Comparison of ENCODE assay signal across 13 cellular contexts in the genomic region with DNA sequence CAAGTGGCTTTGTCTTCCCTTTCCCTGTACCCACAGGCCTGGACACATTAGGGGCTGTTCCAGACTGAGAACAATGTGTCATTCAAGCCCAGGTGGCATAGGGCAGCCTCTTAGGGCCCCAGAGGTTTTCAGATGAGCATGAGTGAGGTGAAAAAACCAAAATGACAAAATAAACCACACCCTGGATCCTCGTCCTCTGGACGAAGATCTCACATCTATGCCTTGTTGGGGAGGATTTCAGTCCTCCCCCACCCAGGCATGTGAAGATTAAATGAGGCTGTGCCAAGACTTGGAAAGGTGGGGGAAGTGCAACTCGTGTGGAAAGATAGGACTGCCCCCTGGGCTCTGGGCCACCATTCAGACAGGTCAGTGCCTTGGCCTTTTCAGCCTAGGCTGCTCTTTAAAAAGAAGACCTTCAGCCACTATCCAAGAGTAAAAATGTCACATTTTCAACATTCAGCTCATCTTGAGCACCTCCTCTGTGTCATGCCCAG. TPM values are rescaled to one million over a fixed set of nuclear protein-coding genes. Genes with fewer than 3 reads are reported as not detected.
DNase-seq lines count a peak whose midpoint lies in the region; ATAC-seq and TF ChIP-seq lines count a peak whose summit lies in the region.
"Had no signal": no experiment of that assay in that cellular context is flagged by ENCODE, and none has a peak within 500 bp of the region (broad histone marks: within the 10 kb centered on the region; RNA-seq: fewer than 3 reads in every experiment).

No MANE protein-coding gene starts in this region.

- no peak overlapping the region for H4K8ac ChIP-seq in neuronal stem cell (ENCODE audit: low read depth, low read length)

- DNase-seq in GM13977 (ENCODE audit: low spot score) (peak; percentile 20), OCI-M1 (lab: John Stamatoyannopoulos, UW) (peak; percentile 42), neuronal stem cell (ENCODE audit: low spot score) (no peak), GM19240 (ENCODE audit: insufficient read length, low spot score) (no peak), gastrocnemius medialis (no peak), NCI-H748 treated with DMSO at 0.1 percent for 48 hours (lab: John Stamatoyannopoulos, UW) (no peak)
- DNase-seq in central memory CD4-positive, alpha-beta T cell: peak; percentile 22
- DNase-seq: activated CD4-positive, CD25-positive, alpha-beta regulatory T cell treated with anti-CD3 and anti-CD28 coated beads, Interleukin-2, amount 50 U/mL, for 72 hours; NCI-H2081 treated with DMSO at 0.1 percent for 48 hours had no signal

- no peak overlapping the region for H2BK15ac ChIP-seq in neuronal stem cell (ENCODE audit: low read length)

- H3K23ac ChIP-seq in neuronal stem cell (ENCODE audit: low read depth, low read length, poor library complexity): peak overlapping the region; percentile 6

- intact Hi-C loops in gastrocnemius medialis (cut with DNase I; ENCODE audit: low total_unique reads): no loop called here

- no peak overlapping the region for H3K4me2 ChIP-seq in neuronal stem cell (ENCODE audit: insufficient read depth, low read length, poor library complexity, severe bottlenecking)

- WGBS in neuronal stem cell (ENCODE audit: extremely low coverage in 2 of 2, insufficient read length in 2 of 2, insufficient replicate concordance in 1 of 2), 2 donors: no CpG with 5 or more reads among the region's 3 CpGs

- H2BK5ac ChIP-seq in neuronal stem cell (ENCODE audit: low read length): no peak overlapping the region

- H3K36me3 ChIP-seq in neuronal stem cell (replicated peaks in 1 of 2; ENCODE audit: control insufficient read depth in 2 of 2, insufficient read depth in 2 of 2, low read length in 2 of 2): peaks cover 15 to 22% of the 10 kb centered on the region in 2 donors
- peaks cover 0 to 12% of the 10 kb centered on the region in 2 donors for H3K36me3 ChIP-seq in gastrocnemius medialis

- H3K9ac ChIP-seq in neuronal stem cell (ENCODE audit: low read depth, low read length, poor library complexity): no peak overlapping the region

- no peaks in the 10 kb centered on the region for H3K9me3 ChIP-seq in neuronal stem cell (replicated peaks in 1 of 2; ENCODE audit: control insufficient read depth in 2 of 2, insufficient read depth in 1 of 2, low read depth in 1 of 2, low read length in 2 of 2)
- H3K9me3 ChIP-seq in gastrocnemius medialis: no peaks in the 10 kb centered on the region
- H3K9me3 ChIP-seq: ascending aorta had no signal

- H2BK12ac ChIP-seq in neuronal stem cell (ENCODE audit: low read length): no peak overlapping the region

- no peak overlapping the region for H2AFZ ChIP-seq in neuronal stem cell (ENCODE audit: low read length)

- H3K27me3 ChIP-seq in neuronal stem cell (ENCODE audit: control insufficient read depth in 3 of 3, insufficient read depth in 3 of 3, low read depth in 1 of 3, low read length in 3 of 3) (no peaks in the 10 kb centered on the region), gastrocnemius medialis (no peaks in the 10 kb centered on the region)
- H3K27me3 ChIP-seq: ascending aorta had no signal

- no peak overlapping the region for H3K14ac ChIP-seq in neuronal stem cell (ENCODE audit: low read length)

- H3K4ac ChIP-seq in neuronal stem cell (ENCODE audit: low read length): no peak overlapping the region

- H3K4me3 ChIP-seq in neuronal stem cell (ENCODE audit: low read length in 2 of 2) (no peak overlapping the region), gastrocnemius medialis (no peak overlapping the region)
- H3K4me3 ChIP-seq: ascending aorta had no signal

- H3K79me1 ChIP-seq in neuronal stem cell (ENCODE audit: low read depth, low read length): no peaks in the 10 kb centered on the region

- H3K27ac ChIP-seq in neuronal stem cell (replicated peaks; ENCODE audit: low read length): no peak overlapping the region
- H3K27ac ChIP-seq in gastrocnemius medialis: peak overlapping the region in 2 of 4 donors; percentile 10 to 11
- H3K27ac ChIP-seq: ascending aorta had no signal

- no peak overlapping the region for H2AK5ac ChIP-seq in neuronal stem cell (ENCODE audit: low read depth, low read length)

- in situ Hi-C loops in GM13977 (cut with MboI; ENCODE audit: low pct_unique_long_range_greater_than_20kb, low sequenced_read_pairs, unreplicated experiment): loop anchor here (5.0 kb wide), 2 partner anchors 70 to 175 kb away; no protein-coding TSS in a partner anchor
- in situ Hi-C loops in gastrocnemius medialis (cut with MboI; ENCODE audit: low sequenced_read_pairs in 4 of 4): loop anchor here in 2 of 4 donors (10.0 kb wide), 2 partner anchors 77 to 177 kb away; no protein-coding TSS in a partner anchor

- no peak overlapping the region for H2BK120ac ChIP-seq in neuronal stem cell (ENCODE audit: low read depth, low read length)

- peaks cover 3 to 15% of the 10 kb centered on the region in 2 donors for H3K4me1 ChIP-seq in neuronal stem cell (ENCODE audit: control insufficient read depth in 2 of 2, insufficient read depth in 1 of 2, low read depth in 1 of 2, low read length in 2 of 2)
- H3K4me1 ChIP-seq in gastrocnemius medialis: peaks cover 16 to 20% of the 10 kb centered on the region in 2 donors
- H3K4me1 ChIP-seq: ascending aorta had no signal

- ATAC-seq in gastrocnemius medialis: no peak

- TF ChIP-seq CTCF in GM13977 (IDR thresholded peaks at IDR 0.05; ENCODE audit: extremely low read depth, insufficient read depth, missing control alignments) (no peak), gastrocnemius medialis (IDR thresholded peaks at IDR 0.05 in 4 of 5, conservative IDR thresholded peaks at IDR 0.05 in 1 of 5) (no peak)

- H4K91ac ChIP-seq in neuronal stem cell (ENCODE audit: low read depth, low read length, poor library complexity): no peak overlapping the region

- TF ChIP-seq POLR2A in gastrocnemius medialis (IDR thresholded peaks at IDR 0.05): no peak

- no peak overlapping the region for H3K18ac ChIP-seq in neuronal stem cell (ENCODE audit: low read length)

RNA-seq across cellular contexts. Expression of gene IL19, which starts 32.8 kb away (rescaled TPM):
- not detected for polyA plus RNA-seq in neuronal stem cell (2013, experiment 1 of 2)
- polyA plus RNA-seq in neuronal stem cell (2013, experiment 2 of 2): not detected
- not detected for total RNA-seq in gastrocnemius medialis
- total RNA-seq: ascending aorta, subcutaneous adipose tissue had no signal
- polyA plus RNA-seq: neural cell had no signal

RNA-seq across cellular contexts. Expression of gene IL10, which starts 34.5 kb away (rescaled TPM):
- not detected for polyA plus RNA-seq in neuronal stem cell (2013, experiment 1 of 2)
- not detected for polyA plus RNA-seq in neuronal stem cell (2013, experiment 2 of 2)
- under 1 TPM; 0.26 to 0.61 (median 0.34) TPM for total RNA-seq in gastrocnemius medialis
- total RNA-seq: RPMI7951 had no signal
- polyA plus RNA-seq: neural cell had no signal

RNA-seq across cellular contexts. Expression of gene MAPKAPK2, which starts 53.1 kb away (rescaled TPM):
- polyA plus RNA-seq in neuronal stem cell (2013, experiment 1 of 2): 54.3 TPM
- 54.2 TPM for polyA plus RNA-seq in neuronal stem cell (2013, experiment 2 of 2)
- total RNA-seq in gastrocnemius medialis: 100 to 1,000 TPM; 115 to 207 (median 140) TPM

Comparison
In these comparisons a context has a peak if more than half of its experiments do, and no peak if none do; other contexts are left out.
1. DNase-seq: peak in GM13977 (single experiment), OCI-M1 (single experiment) and central memory CD4-positive, alpha-beta T cell (single experiment); none in neuronal stem cell (single experiment), GM19240 (single experiment), gastrocnemius medialis (0 of 2) and NCI-H748 treated with DMSO at 0.1 percent for 48 hours (single experiment).